Comparison of ENCODE assay signal across 25 cellular contexts in genomic region chr5:92403308-92403707, GRCh38.
DNase-seq lines count a peak whose midpoint lies in the region; ATAC-seq and TF ChIP-seq lines count a peak whose summit lies in the region.
"Had no signal": no experiment of that assay in that cellular context is flagged by ENCODE, and none has a peak within 500 bp of the region (broad histone marks: within the 10 kb centered on the region; RNA-seq: fewer than 3 reads in every experiment).

No MANE protein-coding gene starts in this region.

- DNase-seq in NCI-H1436 (lab: John Stamatoyannopoulos, UW) (peak; percentile 24), NCI-H1436 treated with DMSO at 0.1 percent for 48 hours (lab: John Stamatoyannopoulos, UW) (no peak), NCI-H1694 (lab: John Stamatoyannopoulos, UW) (peak; percentile 47), NCI-H748 (lab: John Stamatoyannopoulos, UW; ENCODE audit: unreplicated experiment) (peak; percentile 97), progenitor cell of endocrine pancreas (ENCODE audit: low spot score, unreplicated experiment) (no peak), left lung (no peak), breast epithelium (ENCODE audit: low spot score in 2 of 2) (no peak)
- DNase-seq: activated CD4-positive, alpha-beta T cell treated with anti-CD3 and anti-CD28 coated beads for 1 hour; activated CD8-positive, alpha-beta T cell treated with anti-CD3 and anti-CD28 coated beads for 36 hours; activated effector memory CD4-positive, alpha-beta T cell treated with Interleukin-2 at 50 U/mL for 16 hours; activated naive CD8-positive, alpha-beta T cell treated with anti-CD3 and anti-CD28 coated beads for 36 hours; BE2C; caudate nucleus; dermis blood vessel endothelial cell; left ventricle myocardium inferior; naive thymus-derived CD4-positive, alpha-beta T cell; stimulated activated CD4-positive, alpha-beta T cell treated with anti-CD3 and anti-CD28 coated beads, Interleukin-2, amount 100 ng/mL, for 24 hours; substantia nigra; T-helper 17 cell; upper lobe of left lung had no signal

- no peak for ATAC-seq in GM18520 (IDR thresholded peaks at IDR 0.05; ENCODE audit: unreplicated experiment)
- ATAC-seq in left lung = no peak
- ATAC-seq: A549; activated CD8-positive, alpha-beta T cell treated with anti-CD3 and anti-CD28 coated beads for 36 hours; HCT116; naive thymus-derived CD4-positive, alpha-beta T cell; T-helper 17 cell had no signal

- H3K4me1 Mint-ChIP-seq in progenitor cell of endocrine pancreas (ENCODE audit: low read depth) = no peaks in the 10 kb centered on the region
- H3K4me1 Mint-ChIP-seq: activated naive CD8-positive, alpha-beta T cell treated with anti-CD3 and anti-CD28 coated beads for 36 hours; T-helper 17 cell had no signal

- H3K27me3 Mint-ChIP-seq in progenitor cell of endocrine pancreas = no peaks in the 10 kb centered on the region
- H3K27me3 Mint-ChIP-seq: activated CD8-positive, alpha-beta T cell treated with anti-CD3 and anti-CD28 coated beads for 36 hours; activated naive CD8-positive, alpha-beta T cell treated with anti-CD3 and anti-CD28 coated beads for 36 hours; naive thymus-derived CD4-positive, alpha-beta T cell; T-helper 17 cell had no signal

- H3K4me1 ChIP-seq in left lung (no peaks in the 10 kb centered on the region), breast epithelium (no peaks in the 10 kb centered on the region)
- H3K4me1 ChIP-seq: A549, ascending aorta, BE2C, left ventricle myocardium inferior, upper lobe of left lung had no signal

- H3K9me3 Mint-ChIP-seq in progenitor cell of endocrine pancreas (ENCODE audit: low read depth) = peaks cover 5% of the 10 kb centered on the region
- H3K9me3 Mint-ChIP-seq: activated CD8-positive, alpha-beta T cell treated with anti-CD3 and anti-CD28 coated beads for 36 hours; activated naive CD8-positive, alpha-beta T cell treated with anti-CD3 and anti-CD28 coated beads for 36 hours had no signal

- no peak overlapping the region for H3K27ac ChIP-seq in left lung
- H3K27ac ChIP-seq in breast epithelium = no peak overlapping the region
- H3K27ac ChIP-seq: A549, ascending aorta, left ventricle myocardium inferior, upper lobe of left lung had no signal

- H3K9me3 ChIP-seq in left lung (no peaks in the 10 kb centered on the region), breast epithelium (no peaks in the 10 kb centered on the region)
- H3K9me3 ChIP-seq: A549, ascending aorta, BE2C, left ventricle myocardium inferior, upper lobe of left lung had no signal

- H3K27me3 ChIP-seq in left lung (no peaks in the 10 kb centered on the region), breast epithelium (no peaks in the 10 kb centered on the region)
- H3K27me3 ChIP-seq: ascending aorta, BE2C, upper lobe of left lung had no signal

- no peak overlapping the region for H3K4me3 ChIP-seq in left lung
- H3K4me3 ChIP-seq in breast epithelium = no peak overlapping the region
- H3K4me3 ChIP-seq: A549, ascending aorta, left ventricle myocardium inferior, smooth muscle cell, upper lobe of left lung had no signal

- H3K36me3 Mint-ChIP-seq in progenitor cell of endocrine pancreas (ENCODE audit: insufficient read depth) = no peaks in the 10 kb centered on the region
- H3K36me3 Mint-ChIP-seq: activated naive CD8-positive, alpha-beta T cell treated with anti-CD3 and anti-CD28 coated beads for 36 hours; naive thymus-derived CD4-positive, alpha-beta T cell had no signal

- H3K27ac Mint-ChIP-seq in progenitor cell of endocrine pancreas = peak overlapping the region; percentile 6
- H3K27ac Mint-ChIP-seq: activated CD8-positive, alpha-beta T cell treated with anti-CD3 and anti-CD28 coated beads for 36 hours; activated naive CD8-positive, alpha-beta T cell treated with anti-CD3 and anti-CD28 coated beads for 36 hours; naive thymus-derived CD4-positive, alpha-beta T cell; T-helper 17 cell had no signal

- no peak for TF ChIP-seq POLR2A in breast epithelium (IDR thresholded peaks at IDR 0.05)

- TF ChIP-seq CTCF in progenitor cell of endocrine pancreas (IDR thresholded peaks at IDR 0.05; ENCODE audit: unreplicated experiment) (no peak), left lung (IDR thresholded peaks at IDR 0.05) (no peak), breast epithelium (IDR thresholded peaks at IDR 0.05) (no peak)

- H3K36me3 ChIP-seq in left lung (no peaks in the 10 kb centered on the region), breast epithelium (no peaks in the 10 kb centered on the region)
- H3K36me3 ChIP-seq: ascending aorta, BE2C, left ventricle myocardium inferior, upper lobe of left lung had no signal

- intact Hi-C loops in left lung (cut with DNase I) = no loop called here
- intact Hi-C loops in breast epithelium (cut with DNase I; ENCODE audit: low total_unique reads) = no loop called here

- H3K4me3 Mint-ChIP-seq in progenitor cell of endocrine pancreas (ENCODE audit: low read depth) = no peak overlapping the region
- H3K4me3 Mint-ChIP-seq: activated CD8-positive, alpha-beta T cell treated with anti-CD3 and anti-CD28 coated beads for 36 hours; activated naive CD8-positive, alpha-beta T cell treated with anti-CD3 and anti-CD28 coated beads for 36 hours; naive thymus-derived CD4-positive, alpha-beta T cell; T-helper 17 cell had no signal

Comparison
In these comparisons a context has a peak if more than half of its experiments do, and no peak if none do; other contexts are left out.
1. DNase-seq: peak in NCI-H1436 (single experiment), NCI-H1694 (single experiment) and NCI-H748 (single experiment); none in NCI-H1436 treated with DMSO at 0.1 percent for 48 hours (single experiment), progenitor cell of endocrine pancreas (single experiment), left lung (0 of 2) and breast epithelium (0 of 2).